In the genomic region with DNA sequence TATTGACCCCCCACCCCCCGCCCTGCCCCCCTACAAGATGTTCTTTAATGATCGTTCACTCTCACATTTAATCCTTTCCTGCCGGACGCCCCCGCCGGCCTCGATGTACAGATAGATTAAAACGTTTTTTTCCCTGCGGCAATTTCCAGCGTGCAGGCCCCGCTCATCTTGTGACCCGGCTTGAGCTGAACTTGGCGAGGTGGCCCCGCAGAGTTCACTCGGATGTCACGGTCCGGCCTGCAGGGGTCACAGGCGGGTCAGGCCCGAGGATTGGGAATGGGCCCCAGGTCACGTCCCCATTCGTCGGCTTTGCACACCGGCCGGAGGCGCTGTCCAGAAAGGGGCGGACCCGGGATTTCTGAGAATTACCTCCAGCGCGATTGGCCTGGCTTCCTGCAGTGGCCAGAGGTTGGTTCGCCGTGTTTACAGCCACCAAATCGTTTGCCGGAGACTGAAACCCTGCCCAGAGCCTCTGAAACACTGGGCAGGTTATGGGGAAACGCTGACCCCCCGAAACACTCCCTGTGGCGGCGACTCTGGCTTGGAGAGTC, we compare ENCODE assay signal across 8 cellular contexts.
DNase-seq lines count a peak whose midpoint lies in the region; ATAC-seq and TF ChIP-seq lines count a peak whose summit lies in the region.

No MANE protein-coding gene starts in this region.

- DNase-seq in GM13976 (ENCODE audit: low spot score) (peak; percentile 46), RPMI8226 (peak; percentile 62), glomerular visceral epithelial cell (ENCODE audit: extremely low spot score) (peak; percentile 42), retina (peak; percentile 73), SKM-1 treated with dmso at 0.1 percent for 144 hours (lab: John Stamatoyannopoulos, UW; ENCODE audit: unreplicated experiment) (no peak)
- no peak for DNase-seq in stimulated activated CD4-positive, alpha-beta T cell treated with anti-CD3 and anti-CD28 coated beads, Interleukin-4, amount 100 ng/mL, for 24 hours

- ATAC-seq in GM21737 (IDR thresholded peaks at IDR 0.05; ENCODE audit: unreplicated experiment), result no peak
- ATAC-seq in GM19328 (IDR thresholded peaks at IDR 0.05; ENCODE audit: unreplicated experiment), result no peak

- in situ Hi-C loops in GM13976 (cut with MboI; ENCODE audit: low sequenced_read_pairs, unreplicated experiment), result loop anchor here (10.0 kb wide), 2 partner anchors 223 to 283 kb away; no protein-coding TSS in a partner anchor

- no peak for TF ChIP-seq CTCF in GM13976 (IDR thresholded peaks at IDR 0.05; ENCODE audit: borderline replicate concordance, control extremely low read depth, extremely low read depth, insufficient read depth, missing control alignments)

Comparison
In these comparisons a context has a peak if more than half of its experiments do, and no peak if none do; other contexts are left out.
1. DNase-seq: peak in GM13976 (single experiment), RPMI8226 (single experiment), glomerular visceral epithelial cell (single experiment) and retina (single experiment); none in SKM-1 treated with dmso at 0.1 percent for 144 hours (single experiment) and stimulated activated CD4-positive, alpha-beta T cell treated with anti-CD3 and anti-CD28 coated beads, Interleukin-4, amount 100 ng/mL, for 24 hours (single experiment).